In genomic region chr12:120292661-120293531, GRCh38 we compare ENCODE assay signal across 8 cellular contexts.
DNase-seq lines count a peak whose midpoint lies in the region; ATAC-seq and TF ChIP-seq lines count a peak whose summit lies in the region.

Gene RNU4-1, minus strand, starts transcription at chr12:120293237.

- peak; percentile 47 for ATAC-seq in HG02870 (IDR thresholded peaks at IDR 0.05; ENCODE audit: unreplicated experiment)
- no peak for ATAC-seq in HG03457 (IDR thresholded peaks at IDR 0.05; ENCODE audit: unreplicated experiment)

- in situ Hi-C loops in astrocyte of the cerebellum (cut with HindIII; ENCODE audit: low sequenced_read_pairs): no loop called here

- H3K9me3 Mint-ChIP-seq in T-helper 2 cell treated with Interferon-gamma antibody and Interleukin-4, amounts not matched to agents 5 μg/mL and 100 μg/mL, for 36 hours: no peaks in the 10 kb centered on the region

- H3K27ac Mint-ChIP-seq in T-helper 2 cell treated with Interferon-gamma antibody and Interleukin-4, amounts not matched to agents 5 μg/mL and 100 μg/mL, for 36 hours: no peak within 1 kb of the TSS

- peak within 1 kb of the TSS; percentile 61 for H3K4me3 ChIP-seq in GM12875 (ENCODE audit: low read depth, low read length)
- peak within 1 kb of the TSS; percentile 53 for H3K4me3 ChIP-seq in astrocyte of the cerebellum (ENCODE audit: low read depth, low read length)

- H3K4me1 Mint-ChIP-seq in T-helper 2 cell treated with Interferon-gamma antibody and Interleukin-4, amounts not matched to agents 5 μg/mL and 100 μg/mL, for 36 hours (ENCODE audit: low read depth): peaks cover 5% of the 10 kb centered on the region

- peaks cover 12% of the 10 kb centered on the region for H3K27me3 Mint-ChIP-seq in T-helper 2 cell treated with Interferon-gamma antibody and Interleukin-4, amounts not matched to agents 5 μg/mL and 100 μg/mL, for 36 hours (ENCODE audit: low read depth)

- H3K4me3 Mint-ChIP-seq in T-helper 2 cell treated with Interferon-gamma antibody and Interleukin-4, amounts not matched to agents 5 μg/mL and 100 μg/mL, for 36 hours: no peak within 1 kb of the TSS

- H3K36me3 Mint-ChIP-seq in T-helper 2 cell treated with Interferon-gamma antibody and Interleukin-4, amounts not matched to agents 5 μg/mL and 100 μg/mL, for 36 hours (ENCODE audit: low read depth): no peaks in the 10 kb centered on the region

- no peak for TF ChIP-seq CTCF in GM12875 (IDR thresholded peaks at IDR 0.05; ENCODE audit: borderline replicate concordance, insufficient read depth, low read depth, low read length)
- TF ChIP-seq CTCF in astrocyte of the cerebellum (IDR thresholded peaks at IDR 0.05; ENCODE audit: low read depth, low read length, missing control alignments): no peak

- peak; percentile 68 for DNase-seq in NCI-H2029 (lab: John Stamatoyannopoulos, UW)
- DNase-seq in T-helper 2 cell treated with Interferon-gamma antibody and Interleukin-4, amounts not matched to agents 5 μg/mL and 100 μg/mL, for 36 hours (ENCODE audit: low spot score): peak; percentile 81
- peak; percentile 93 for DNase-seq in astrocyte of the cerebellum (ENCODE audit: low read depth)
- DNase-seq in hypothalamus (lab: John Stamatoyannopoulos, UW): peak in 49 of 51 donors; percentile 7 to 95 (median 52)
- peak; percentile 97 for DNase-seq in retina
